2 cellular contexts compared by ENCODE assay signal in the genomic region with DNA sequence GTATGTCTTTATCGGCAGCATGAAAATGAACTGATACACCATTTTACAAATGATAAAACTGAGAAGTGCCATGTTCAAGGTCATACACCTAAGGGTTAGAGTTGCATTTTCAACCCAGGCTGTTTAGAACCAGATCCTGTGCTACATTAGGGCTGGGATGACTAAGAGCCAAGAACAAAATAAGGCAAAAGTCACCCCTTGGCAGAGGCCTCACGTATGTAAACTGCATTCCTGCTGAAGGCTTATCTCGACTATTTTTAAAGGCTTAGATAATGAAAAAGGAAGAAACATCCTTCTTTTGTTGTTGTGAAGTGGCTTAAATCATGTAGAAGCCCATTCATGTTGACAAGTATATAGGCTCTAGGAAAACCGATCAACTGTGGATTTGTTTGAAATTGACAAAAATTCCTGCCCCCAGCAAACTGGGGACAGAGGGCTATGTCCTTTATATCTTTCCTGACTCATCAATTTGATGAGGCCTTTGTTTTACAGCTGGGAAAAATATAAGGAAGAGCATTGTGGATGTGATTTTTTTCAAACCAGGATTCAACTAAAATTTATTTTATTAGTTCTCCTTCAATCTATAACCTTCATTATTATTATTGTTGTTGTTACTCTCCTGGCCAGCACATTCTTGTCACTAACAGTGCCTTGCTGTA.
TF ChIP-seq lines count a peak whose summit lies in the region.

No MANE protein-coding gene starts in this region.

TF ChIP-seq in A549, 52 proteins besides CTCF, POLR2A, EP300 and RAD21 (continued from another document):
- peak; percentile 11 for TF ChIP-seq MAFK (IDR thresholded peaks at IDR 0.05; ENCODE audit: partially characterized antibody)

TF ChIP-seq in HepG2, 621 proteins besides CTCF, POLR2A, EP300 and RAD21:
- peak; percentile 38; the same call in 1 of the 2 replicates for TF ChIP-seq MAFF (IDR thresholded peaks at IDR 0.05; ENCODE audit: low read depth, low read length)
- no peak for TF ChIP-seq KLF16 (CRISPR knock-in tag; IDR thresholded peaks at IDR 0.05)
- peak; percentile 2 to 66; a peak in 2 of 4 replicates for TF ChIP-seq MAFK (conservative IDR thresholded peaks at IDR 0.05 in 1 of 2, IDR thresholded peaks at IDR 0.05 in 1 of 2; ENCODE audit: low read length in 2 of 2)
- no peak for TF ChIP-seq TFDP1 (CRISPR knock-in tag; IDR thresholded peaks at IDR 0.05; ENCODE audit: borderline replicate concordance)
- TF ChIP-seq SAP130 (CRISPR knock-in tag; IDR thresholded peaks at IDR 0.05; ENCODE audit: low read depth) = no peak
